Comparison of ENCODE assay signal across 1 cellular context in the genomic region with DNA sequence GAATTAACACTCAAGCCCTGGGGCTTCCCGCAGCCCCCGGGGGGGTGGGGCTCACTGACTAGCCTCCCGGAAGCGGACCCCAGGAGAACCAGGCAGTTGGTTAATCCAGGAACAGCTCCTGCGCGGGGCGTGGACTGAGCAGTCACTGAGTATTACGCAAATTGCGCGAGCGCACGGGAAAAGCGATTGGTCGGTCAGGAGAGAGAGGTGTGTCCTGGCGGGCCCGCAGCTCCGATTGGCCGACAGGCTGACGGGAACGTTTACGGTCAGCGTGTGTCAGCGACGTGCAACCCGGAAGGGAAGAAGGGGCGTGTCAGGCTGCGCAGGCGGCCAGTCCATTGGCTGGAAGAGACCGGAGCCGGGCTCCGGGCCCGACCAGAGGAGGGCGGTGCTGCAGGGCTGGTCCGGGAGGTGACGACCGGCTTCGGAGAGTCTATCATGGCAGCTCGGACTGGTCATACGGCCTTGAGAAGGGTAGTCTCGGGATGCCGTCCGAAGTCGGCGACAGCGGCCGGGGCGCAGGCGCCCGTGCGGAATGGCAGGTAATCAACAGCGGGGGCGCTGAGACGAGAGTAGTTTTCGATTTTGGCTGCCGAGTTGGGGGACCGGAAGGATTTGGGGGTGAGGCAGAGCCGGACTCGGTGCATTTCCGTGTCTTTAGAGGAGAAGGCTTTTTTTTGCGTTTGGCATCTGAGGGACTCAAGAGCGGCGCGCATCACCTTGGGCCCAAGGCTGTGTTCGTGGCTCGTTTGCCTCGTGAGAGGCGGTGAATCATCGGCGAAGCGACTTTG.
TF ChIP-seq lines count a peak whose summit lies in the region.

A gene (plus strand): TSS at position 430 of the 791 bp plus-strand sequence. CDS start 9 bp downstream, at position 439.

TF ChIP-seq in K562, 482 proteins besides CTCF, POLR2A, EP300 and RAD21 (continued from another document):
- TF ChIP-seq OTX1 (CRISPR knock-in tag; IDR thresholded peaks at IDR 0.05) (peak; percentile 68; the same call in 1 of the 2 replicates), FOXK1 (CRISPR knock-in tag; IDR thresholded peaks at IDR 0.05; ENCODE audit: borderline replicate concordance) (0 out of 2 replicates have a peak, but pooled peaks have one; percentile 20), RFX5 (IDR thresholded peaks at IDR 0.05; ENCODE audit: low read depth, low read length) (no peak), SMARCA4 (IDR thresholded peaks at IDR 0.05) (peak; percentile 50; the same call in 1 of the 2 replicates), RBFOX2 (IDR thresholded peaks at IDR 0.05; ENCODE audit: low read depth, low read length) (peak; percentile 99), CBFB (CRISPR knock-in tag; IDR thresholded peaks at IDR 0.05) (0 out of 2 replicates have a peak, but pooled peaks have one; percentile 0), POLR2AphosphoS2 (IDR thresholded peaks at IDR 0.05; ENCODE audit: low read length) (0 out of 2 replicates have a peak, but pooled peaks have one; percentile 46), KHSRP (IDR thresholded peaks at IDR 0.05) (no peak), TAF9B (IDR thresholded peaks at IDR 0.05; ENCODE audit: partially characterized antibody) (peak; percentile 71), TCF7 (IDR thresholded peaks at IDR 0.05; ENCODE audit: borderline replicate concordance) (no peak), CAMTA2 (CRISPR knock-in tag; conservative IDR thresholded peaks at IDR 0.05) (no peak), RBBP5 (IDR thresholded peaks at IDR 0.05; ENCODE audit: borderline replicate concordance, insufficient read depth, low read length, poor library complexity, severe bottlenecking) (peak; percentile 65), ZC3H8 (IDR thresholded peaks at IDR 0.05) (no peak), MEIS2 (IDR thresholded peaks at IDR 0.05; ENCODE audit: partially characterized antibody) (peak; percentile 89), ELF4 (CRISPR knock-in tag; IDR thresholded peaks at IDR 0.05) (no peak), FOXM1 (IDR thresholded peaks at IDR 0.05; ENCODE audit: low read depth) (no peak), FOXM1 (CRISPR knock-in tag; IDR thresholded peaks at IDR 0.05; ENCODE audit: low read depth) (no peak), SUPT5H (IDR thresholded peaks at IDR 0.05) (peak; percentile 92), POLR2G (IDR thresholded peaks at IDR 0.05; ENCODE audit: low read depth, low read length) (peak; percentile 98), ZNF134 (CRISPR knock-in tag; conservative IDR thresholded peaks at IDR 0.05) (no peak), ETS2 (tag; IDR thresholded peaks at IDR 0.05; ENCODE audit: borderline replicate concordance, poor library complexity, severe bottlenecking) (no peak), CEBPG (CRISPR knock-in tag; IDR thresholded peaks at IDR 0.05) (peak; percentile 93), CEBPG (tag; conservative IDR thresholded peaks at IDR 0.05 in 1 of 2, IDR thresholded peaks at IDR 0.05 in 1 of 2) (peak; percentile 94 to 95), CHCHD3 (CRISPR knock-in tag; IDR thresholded peaks at IDR 0.05) (no peak), ZNF140 (CRISPR knock-in tag; IDR thresholded peaks at IDR 0.05) (no peak), SMAD4 (CRISPR knock-in tag; conservative IDR thresholded peaks at IDR 0.05) (no peak), NBN (IDR thresholded peaks at IDR 0.05; ENCODE audit: low read depth) (0 out of 2 replicates have a peak, but pooled peaks have one; percentile 44), ATF1 (CRISPR knock-in tag; IDR thresholded peaks at IDR 0.05) (no peak), ATF1 (tag; IDR thresholded peaks at IDR 0.05) (peak; percentile 95), SREBF1 (IDR thresholded peaks at IDR 0.05; ENCODE audit: borderline replicate concordance, low read depth, low read length) (0 out of 2 replicates have a peak, but pooled peaks have one; percentile 9), PHB2 (IDR thresholded peaks at IDR 0.05; ENCODE audit: low read depth) (no peak)
- TF ChIP-seq, protein P1, sequence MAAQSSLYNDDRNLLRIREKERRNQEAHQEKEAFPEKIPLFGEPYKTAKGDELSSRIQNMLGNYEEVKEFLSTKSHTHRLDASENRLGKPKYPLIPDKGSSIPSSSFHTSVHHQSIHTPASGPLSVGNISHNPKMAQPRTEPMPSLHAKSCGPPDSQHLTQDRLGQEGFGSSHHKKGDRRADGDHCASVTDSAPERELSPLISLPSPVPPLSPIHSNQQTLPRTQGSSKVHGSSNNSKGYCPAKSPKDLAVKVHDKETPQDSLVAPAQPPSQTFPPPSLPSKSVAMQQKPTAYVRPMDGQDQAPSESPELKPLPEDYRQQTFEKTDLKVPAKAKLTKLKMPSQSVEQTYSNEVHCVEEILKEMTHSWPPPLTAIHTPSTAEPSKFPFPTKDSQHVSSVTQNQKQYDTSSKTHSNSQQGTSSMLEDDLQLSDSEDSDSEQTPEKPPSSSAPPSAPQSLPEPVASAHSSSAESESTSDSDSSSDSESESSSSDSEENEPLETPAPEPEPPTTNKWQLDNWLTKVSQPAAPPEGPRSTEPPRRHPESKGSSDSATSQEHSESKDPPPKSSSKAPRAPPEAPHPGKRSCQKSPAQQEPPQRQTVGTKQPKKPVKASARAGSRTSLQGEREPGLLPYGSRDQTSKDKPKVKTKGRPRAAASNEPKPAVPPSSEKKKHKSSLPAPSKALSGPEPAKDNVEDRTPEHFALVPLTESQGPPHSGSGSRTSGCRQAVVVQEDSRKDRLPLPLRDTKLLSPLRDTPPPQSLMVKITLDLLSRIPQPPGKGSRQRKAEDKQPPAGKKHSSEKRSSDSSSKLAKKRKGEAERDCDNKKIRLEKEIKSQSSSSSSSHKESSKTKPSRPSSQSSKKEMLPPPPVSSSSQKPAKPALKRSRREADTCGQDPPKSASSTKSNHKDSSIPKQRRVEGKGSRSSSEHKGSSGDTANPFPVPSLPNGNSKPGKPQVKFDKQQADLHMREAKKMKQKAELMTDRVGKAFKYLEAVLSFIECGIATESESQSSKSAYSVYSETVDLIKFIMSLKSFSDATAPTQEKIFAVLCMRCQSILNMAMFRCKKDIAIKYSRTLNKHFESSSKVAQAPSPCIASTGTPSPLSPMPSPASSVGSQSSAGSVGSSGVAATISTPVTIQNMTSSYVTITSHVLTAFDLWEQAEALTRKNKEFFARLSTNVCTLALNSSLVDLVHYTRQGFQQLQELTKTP (IDR thresholded peaks at IDR 0.05; ENCODE audit: low read depth in 1 of 2, partially characterized antibody in 2 of 2): peak in 1 of 2 experiments; percentile 13
- TF ChIP-seq, protein P2, sequence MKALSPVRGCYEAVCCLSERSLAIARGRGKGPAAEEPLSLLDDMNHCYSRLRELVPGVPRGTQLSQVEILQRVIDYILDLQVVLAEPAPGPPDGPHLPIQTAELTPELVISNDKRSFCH (CRISPR knock-in tag; IDR thresholded peaks at IDR 0.05): no peak
- TF ChIP-seq, protein P2 (tag; IDR thresholded peaks at IDR 0.05): no peak
- TF ChIP-seq, protein P3, sequence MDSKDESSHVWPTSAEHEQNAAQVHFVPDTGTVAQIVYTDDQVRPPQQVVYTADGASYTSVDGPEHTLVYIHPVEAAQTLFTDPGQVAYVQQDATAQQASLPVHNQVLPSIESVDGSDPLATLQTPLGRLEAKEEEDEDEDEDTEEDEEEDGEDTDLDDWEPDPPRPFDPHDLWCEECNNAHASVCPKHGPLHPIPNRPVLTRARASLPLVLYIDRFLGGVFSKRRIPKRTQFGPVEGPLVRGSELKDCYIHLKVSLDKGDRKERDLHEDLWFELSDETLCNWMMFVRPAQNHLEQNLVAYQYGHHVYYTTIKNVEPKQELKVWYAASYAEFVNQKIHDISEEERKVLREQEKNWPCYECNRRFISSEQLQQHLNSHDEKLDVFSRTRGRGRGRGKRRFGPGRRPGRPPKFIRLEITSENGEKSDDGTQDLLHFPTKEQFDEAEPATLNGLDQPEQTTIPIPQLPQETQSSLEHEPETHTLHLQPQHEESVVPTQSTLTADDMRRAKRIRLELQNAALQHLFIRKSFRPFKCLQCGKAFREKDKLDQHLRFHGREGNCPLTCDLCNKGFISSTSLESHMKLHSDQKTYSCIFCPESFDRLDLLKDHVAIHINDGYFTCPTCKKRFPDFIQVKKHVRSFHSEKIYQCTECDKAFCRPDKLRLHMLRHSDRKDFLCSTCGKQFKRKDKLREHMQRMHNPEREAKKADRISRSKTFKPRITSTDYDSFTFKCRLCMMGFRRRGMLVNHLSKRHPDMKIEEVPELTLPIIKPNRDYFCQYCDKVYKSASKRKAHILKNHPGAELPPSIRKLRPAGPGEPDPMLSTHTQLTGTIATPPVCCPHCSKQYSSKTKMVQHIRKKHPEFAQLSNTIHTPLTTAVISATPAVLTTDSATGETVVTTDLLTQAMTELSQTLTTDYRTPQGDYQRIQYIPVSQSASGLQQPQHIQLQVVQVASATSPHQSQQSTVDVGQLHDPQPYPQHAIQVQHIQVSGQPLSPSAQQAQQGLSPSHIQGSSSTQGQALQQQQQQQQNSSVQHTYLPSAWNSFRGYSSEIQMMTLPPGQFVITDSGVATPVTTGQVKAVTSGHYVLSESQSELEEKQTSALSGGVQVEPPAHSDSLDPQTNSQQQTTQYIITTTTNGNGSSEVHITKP (IDR thresholded peaks at IDR 0.05; ENCODE audit: partially characterized antibody): peak; percentile 82
- TF ChIP-seq, protein P4, sequence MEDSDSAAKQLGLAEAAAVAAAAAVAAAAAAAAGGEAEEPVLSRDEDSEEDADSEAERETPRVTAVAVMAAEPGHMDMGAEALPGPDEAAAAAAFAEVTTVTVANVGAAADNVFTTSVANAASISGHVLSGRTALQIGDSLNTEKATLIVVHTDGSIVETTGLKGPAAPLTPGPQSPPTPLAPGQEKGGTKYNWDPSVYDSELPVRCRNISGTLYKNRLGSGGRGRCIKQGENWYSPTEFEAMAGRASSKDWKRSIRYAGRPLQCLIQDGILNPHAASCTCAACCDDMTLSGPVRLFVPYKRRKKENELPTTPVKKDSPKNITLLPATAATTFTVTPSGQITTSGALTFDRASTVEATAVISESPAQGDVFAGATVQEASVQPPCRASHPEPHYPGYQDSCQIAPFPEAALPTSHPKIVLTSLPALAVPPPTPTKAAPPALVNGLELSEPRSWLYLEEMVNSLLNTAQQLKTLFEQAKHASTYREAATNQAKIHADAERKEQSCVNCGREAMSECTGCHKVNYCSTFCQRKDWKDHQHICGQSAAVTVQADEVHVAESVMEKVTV (CRISPR knock-in tag; IDR thresholded peaks at IDR 0.05): peak; percentile 95
- TF ChIP-seq, protein P5, sequence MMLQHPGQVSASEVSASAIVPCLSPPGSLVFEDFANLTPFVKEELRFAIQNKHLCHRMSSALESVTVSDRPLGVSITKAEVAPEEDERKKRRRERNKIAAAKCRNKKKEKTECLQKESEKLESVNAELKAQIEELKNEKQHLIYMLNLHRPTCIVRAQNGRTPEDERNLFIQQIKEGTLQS (IDR thresholded peaks at IDR 0.05): peak; percentile 50
- TF ChIP-seq, protein P5 (CRISPR knock-in tag; conservative IDR thresholded peaks at IDR 0.05): no peak; the same call in 1 of the 2 replicates
